8 cellular contexts compared by ENCODE assay signal in genomic region chr10:58266826-58267712, GRCh38. TPM values are rescaled to one million over a fixed set of nuclear protein-coding genes. Genes with fewer than 3 reads are reported as not detected.
DNase-seq lines count a peak whose midpoint lies in the region; ATAC-seq, FAIRE-seq and TF ChIP-seq lines count a peak whose summit lies in the region.

No MANE protein-coding gene starts in this region.

- H3K27ac ChIP-seq in astrocyte (ENCODE audit: low read depth, low read length) (peak overlapping the region; percentile 88), right atrium auricular region (peak overlapping the region; percentile 95 to 98)

- H3K4me1 Mint-ChIP-seq in astrocyte (ENCODE audit: low read depth, unreplicated experiment), result peaks cover 17% of the 10 kb centered on the region

- no peaks in the 10 kb centered on the region for H3K36me3 ChIP-seq in astrocyte (ENCODE audit: insufficient read depth, low read length)
- no peaks in the 10 kb centered on the region for H3K36me3 ChIP-seq in right atrium auricular region

- H3K4me3 Mint-ChIP-seq in astrocyte (ENCODE audit: unreplicated experiment), result peak overlapping the region; percentile 99

- in situ Hi-C loops in ACHN (cut with HindIII; ENCODE audit: low pct_ligation_motif_present, low pct_unique_long_range_greater_than_20kb, low sequenced_read_pairs), result no loop called here

- H3K9me3 ChIP-seq in astrocyte (ENCODE audit: insufficient read depth, low read depth, low read length) (no peaks in the 10 kb centered on the region), right atrium auricular region (no peaks in the 10 kb centered on the region)

- H3K4me3 ChIP-seq in astrocyte (ENCODE audit: insufficient read depth, low read depth, low read length), result peak overlapping the region; percentile 83
- H3K4me3 ChIP-seq in right atrium auricular region, result peak overlapping the region; percentile 85 to 90

- peak overlapping the region; percentile 85 for H3K9ac ChIP-seq in astrocyte (ENCODE audit: low read length)

- FAIRE-seq in astrocyte (lab: Jason Lieb, UNC), result no peak

- peak; percentile 4 for ATAC-seq in GM18868 (IDR thresholded peaks at IDR 0.05; ENCODE audit: unreplicated experiment)
- ATAC-seq in HG03439 (IDR thresholded peaks at IDR 0.05; ENCODE audit: unreplicated experiment), result peak; percentile 5

- no peaks in the 10 kb centered on the region for H4K20me1 ChIP-seq in astrocyte (ENCODE audit: insufficient read depth, low read length)

- TF ChIP-seq CTCF in astrocyte (IDR thresholded peaks at IDR 0.05; ENCODE audit: insufficient read depth, low read depth, low read length) (no peak), right atrium auricular region (IDR thresholded peaks at IDR 0.05) (no peak)

- H3K79me2 ChIP-seq in astrocyte (ENCODE audit: insufficient read depth, low read length), result peaks cover 64% of the 10 kb centered on the region

- no peaks in the 10 kb centered on the region for H3K9me3 Mint-ChIP-seq in astrocyte (ENCODE audit: unreplicated experiment)

- intact Hi-C loops in posterior cingulate gyrus (cut with DNase I), result no loop called here

- H3K4me1 ChIP-seq in astrocyte (ENCODE audit: insufficient read depth, low read length), result peaks cover 16% of the 10 kb centered on the region
- peaks cover 0 to 22% of the 10 kb centered on the region in 2 donors for H3K4me1 ChIP-seq in right atrium auricular region

- peak overlapping the region; percentile 91 for H3K27ac Mint-ChIP-seq in astrocyte (ENCODE audit: unreplicated experiment)

- H3K27me3 ChIP-seq in astrocyte (ENCODE audit: insufficient read depth, low read length) (no peaks in the 10 kb centered on the region), right atrium auricular region (no peaks in the 10 kb centered on the region)

- peak; percentile 70 for DNase-seq in ACHN
- peak; percentile 96 for DNase-seq in SKM-1 treated with dmso at 0.1 percent for 144 hours (lab: John Stamatoyannopoulos, UW; ENCODE audit: unreplicated experiment)
- DNase-seq in astrocyte (ENCODE audit: low read depth), result peak; percentile 47
- peak; percentile 69 for DNase-seq in right atrium auricular region (ENCODE audit: low spot score)
- DNase-seq in posterior cingulate gyrus, result peak in 9 of 10 donors; percentile 19 to 89 (median 32)
- no peak for DNase-seq in NCI-H128 (lab: John Stamatoyannopoulos, UW; ENCODE audit: unreplicated experiment)

- peak overlapping the region; percentile 84 for H3K4me2 ChIP-seq in astrocyte (ENCODE audit: low read length)

- H2AFZ ChIP-seq in astrocyte (ENCODE audit: low read depth, low read length), result peak overlapping the region; percentile 85

- H3K36me3 Mint-ChIP-seq in astrocyte (ENCODE audit: low read depth, unreplicated experiment), result peaks cover 2% of the 10 kb centered on the region

- H3K27me3 Mint-ChIP-seq in astrocyte (ENCODE audit: low read depth, unreplicated experiment), result no peaks in the 10 kb centered on the region

RNA-seq across cellular contexts. Expression of gene IPMK, which starts 0.6 kb away (rescaled TPM):
- 5.6 and 6.8 TPM in 2 replicates for total RNA-seq in astrocyte
- 1 to 10 TPM; 1.8 to 2.5 TPM for total RNA-seq in right atrium auricular region

RNA-seq across cellular contexts. Expression of gene CISD1, which starts 1.9 kb away (rescaled TPM):
- total RNA-seq in astrocyte (32.2 and 36.3 TPM in 2 replicates), right atrium auricular region (10 to 100 TPM; 69.4 to 81.9 TPM)
